ENCODE assay signal across 22 cellular contexts in genomic region chr3:52099006-52099405, GRCh38. TPM values are rescaled to one million over a fixed set of nuclear protein-coding genes. Genes with fewer than 3 reads are reported as not detected.
DNase-seq lines count a peak whose midpoint lies in the region; ATAC-seq, FAIRE-seq and TF ChIP-seq lines count a peak whose summit lies in the region.
"Had no signal": no experiment of that assay in that cellular context is flagged by ENCODE, and none has a peak within 500 bp of the region (broad histone marks: within the 10 kb centered on the region; RNA-seq: fewer than 3 reads in every experiment).

No MANE protein-coding gene starts in this region.

- no peak overlapping the region for H3K27ac ChIP-seq in kidney (ENCODE audit: low read depth in 2 of 2, low read length in 2 of 2)
- H3K27ac ChIP-seq: 22Rv1; BLaER1 treated with 17β-estradiol and CSF1 and Interleukin-3, amounts not matched to agents 10 nM and 100 nM; breast epithelium; foreskin keratinocyte had no signal

- H3K9me3 Mint-ChIP-seq in activated naive CD4-positive, alpha-beta T cell treated with anti-CD3 and anti-CD28 coated beads for 36 hours = peaks cover 8% of the 10 kb centered on the region
- H3K9me3 Mint-ChIP-seq in chondrocyte (ENCODE audit: low read depth) (peaks cover 14% of the 10 kb centered on the region), mesothelial cell of epicardium (peaks cover 24% of the 10 kb centered on the region)
- peaks cover 5% of the 10 kb centered on the region for H3K9me3 Mint-ChIP-seq in stimulated activated effector memory CD8-positive, alpha-beta T cell treated with anti-CD3 and anti-CD28 coated beads, Interleukin-12 subunit alpha, Interleukin-12 subunit beta, amount 100 ng/mL, for 72 hours
- H3K9me3 Mint-ChIP-seq in naive thymus-derived CD8-positive, alpha-beta T cell = peaks cover 0 to 25% (median 5%) of the 10 kb centered on the region in 9 donors
- H3K9me3 Mint-ChIP-seq: activated naive CD4-positive, alpha-beta T cell treated with anti-CD3 and anti-CD28 coated beads, Interleukin-2, amount 50 U/mL, for 24 hours had no signal

- H3K4me3 Mint-ChIP-seq in activated naive CD4-positive, alpha-beta T cell treated with anti-CD3 and anti-CD28 coated beads for 36 hours = no peak overlapping the region
- H3K4me3 Mint-ChIP-seq in chondrocyte (ENCODE audit: unreplicated experiment) = no peak overlapping the region
- H3K4me3 Mint-ChIP-seq in stimulated activated effector memory CD8-positive, alpha-beta T cell treated with anti-CD3 and anti-CD28 coated beads, Interleukin-12 subunit alpha, Interleukin-12 subunit beta, amount 100 ng/mL, for 72 hours = no peak overlapping the region
- H3K4me3 Mint-ChIP-seq in naive thymus-derived CD8-positive, alpha-beta T cell = no peak overlapping the region
- H3K4me3 Mint-ChIP-seq in mesothelial cell of epicardium = no peak overlapping the region
- H3K4me3 Mint-ChIP-seq: activated naive CD4-positive, alpha-beta T cell treated with anti-CD3 and anti-CD28 coated beads, Interleukin-2, amount 50 U/mL, for 24 hours; endodermal cell; nephron progenitor cell had no signal

- POLR2A ChIA-PET in naive thymus-derived CD8-positive, alpha-beta T cell (lab: Charles Lee) = no interaction called here

- peaks cover 14% of the 10 kb centered on the region for H3K36me3 Mint-ChIP-seq in activated naive CD4-positive, alpha-beta T cell treated with anti-CD3 and anti-CD28 coated beads for 36 hours (ENCODE audit: low read depth)
- H3K36me3 Mint-ChIP-seq in chondrocyte (ENCODE audit: low read depth) = peaks cover 3% of the 10 kb centered on the region
- H3K36me3 Mint-ChIP-seq in stimulated activated effector memory CD8-positive, alpha-beta T cell treated with anti-CD3 and anti-CD28 coated beads, Interleukin-12 subunit alpha, Interleukin-12 subunit beta, amount 100 ng/mL, for 72 hours = peaks cover 2% of the 10 kb centered on the region
- H3K36me3 Mint-ChIP-seq in naive thymus-derived CD8-positive, alpha-beta T cell = peaks cover 0 to 20% (median 6%) of the 10 kb centered on the region in 3 donors
- peaks cover 18% of the 10 kb centered on the region for H3K36me3 Mint-ChIP-seq in mesothelial cell of epicardium

- H3K9me3 ChIP-seq in kidney (ENCODE audit: control insufficient read depth in 1 of 2, low read length in 2 of 2) = no peaks in the 10 kb centered on the region
- H3K9me3 ChIP-seq: breast epithelium had no signal

- H3K4me3 ChIP-seq in kidney (ENCODE audit: low read length in 2 of 2) = no peak overlapping the region
- H3K4me3 ChIP-seq: BLaER1 treated with 17β-estradiol and CSF1 and Interleukin-3, amounts not matched to agents 10 nM and 100 nM; breast epithelium had no signal

- H3K27ac Mint-ChIP-seq in activated naive CD4-positive, alpha-beta T cell treated with anti-CD3 and anti-CD28 coated beads for 36 hours = peak overlapping the region; percentile 37
- H3K27ac Mint-ChIP-seq in chondrocyte (ENCODE audit: unreplicated experiment) = no peak overlapping the region
- H3K27ac Mint-ChIP-seq in stimulated activated effector memory CD8-positive, alpha-beta T cell treated with anti-CD3 and anti-CD28 coated beads, Interleukin-12 subunit alpha, Interleukin-12 subunit beta, amount 100 ng/mL, for 72 hours = peak overlapping the region; percentile 62
- no peak overlapping the region for H3K27ac Mint-ChIP-seq in naive thymus-derived CD8-positive, alpha-beta T cell
- no peak overlapping the region for H3K27ac Mint-ChIP-seq in mesothelial cell of epicardium
- H3K27ac Mint-ChIP-seq: activated naive CD4-positive, alpha-beta T cell treated with anti-CD3 and anti-CD28 coated beads, Interleukin-2, amount 50 U/mL, for 24 hours; endodermal cell; nephron progenitor cell had no signal

- no peak for FAIRE-seq in kidney (lab: Jason Lieb, UNC)

- no peaks in the 10 kb centered on the region for H3K27me3 Mint-ChIP-seq in activated naive CD4-positive, alpha-beta T cell treated with anti-CD3 and anti-CD28 coated beads for 36 hours (ENCODE audit: low read depth)
- H3K27me3 Mint-ChIP-seq in chondrocyte (ENCODE audit: low read depth) (no peaks in the 10 kb centered on the region), mesothelial cell of epicardium (ENCODE audit: low read depth) (no peaks in the 10 kb centered on the region)
- H3K27me3 Mint-ChIP-seq in naive thymus-derived CD8-positive, alpha-beta T cell = peaks cover 0 to 6% (median 0%) of the 10 kb centered on the region in 5 donors
- H3K27me3 Mint-ChIP-seq: activated naive CD4-positive, alpha-beta T cell treated with anti-CD3 and anti-CD28 coated beads, Interleukin-2, amount 50 U/mL, for 24 hours had no signal

- H3K4me1 ChIP-seq in kidney (ENCODE audit: control insufficient read depth in 1 of 2, insufficient read depth in 1 of 2, low read depth in 1 of 2, low read length in 2 of 2) = no peaks in the 10 kb centered on the region
- H3K4me1 ChIP-seq: breast epithelium, foreskin keratinocyte had no signal

- no peak for TF ChIP-seq CTCF in chondrocyte (IDR thresholded peaks at IDR 0.05)
- no peak for TF ChIP-seq CTCF in kidney (IDR thresholded peaks at IDR 0.05; ENCODE audit: borderline replicate concordance, extremely low read depth, insufficient read depth)
- no peak for TF ChIP-seq CTCF in mesothelial cell of epicardium (IDR thresholded peaks at IDR 0.05; ENCODE audit: unreplicated experiment)

- no peaks in the 10 kb centered on the region for H3K4me1 Mint-ChIP-seq in activated naive CD4-positive, alpha-beta T cell treated with anti-CD3 and anti-CD28 coated beads for 36 hours (ENCODE audit: low read depth)
- H3K4me1 Mint-ChIP-seq in chondrocyte (ENCODE audit: low read depth) (peaks cover 7% of the 10 kb centered on the region), mesothelial cell of epicardium (no peaks in the 10 kb centered on the region)
- peaks cover 8% of the 10 kb centered on the region for H3K4me1 Mint-ChIP-seq in stimulated activated effector memory CD8-positive, alpha-beta T cell treated with anti-CD3 and anti-CD28 coated beads, Interleukin-12 subunit alpha, Interleukin-12 subunit beta, amount 100 ng/mL, for 72 hours
- peaks cover 0 to 6% (median 2%) of the 10 kb centered on the region in 4 donors for H3K4me1 Mint-ChIP-seq in naive thymus-derived CD8-positive, alpha-beta T cell
- H3K4me1 Mint-ChIP-seq: activated naive CD4-positive, alpha-beta T cell treated with anti-CD3 and anti-CD28 coated beads, Interleukin-2, amount 50 U/mL, for 24 hours; endodermal cell had no signal

- H3K9ac ChIP-seq in kidney (ENCODE audit: low read length in 2 of 2) = no peak overlapping the region
- H3K9ac ChIP-seq: BLaER1 treated with 17β-estradiol and CSF1 and Interleukin-3, amounts not matched to agents 10 nM and 100 nM had no signal

- ATAC-seq in stimulated activated effector memory CD8-positive, alpha-beta T cell treated with anti-CD3 and anti-CD28 coated beads, Interleukin-12 subunit alpha, Interleukin-12 subunit beta, amount 100 ng/mL, for 72 hours = no peak
- no peak for ATAC-seq in GM18511 (IDR thresholded peaks at IDR 0.05; ENCODE audit: unreplicated experiment)
- no peak for ATAC-seq in naive thymus-derived CD8-positive, alpha-beta T cell
- ATAC-seq: foreskin keratinocyte had no signal

- CTCF ChIA-PET in activated naive CD4-positive, alpha-beta T cell treated with anti-CD3 and anti-CD28 coated beads for 36 hours (lab: Charles Lee) = no interaction called here

- intact Hi-C loops in activated naive CD4-positive, alpha-beta T cell treated with anti-CD3 and anti-CD28 coated beads for 36 hours (cut with micrococcal nuclease) = no loop called here
- intact Hi-C loops in kidney (cut with DNase I) = no loop called here

- DNase-seq in activated naive CD4-positive, alpha-beta T cell treated with anti-CD3 and anti-CD28 coated beads for 36 hours = no peak
- DNase-seq in activated naive CD4-positive, alpha-beta T cell (lab: John Stamatoyannopoulos, UW) = no peak
- DNase-seq in chondrocyte (ENCODE audit: low spot score) = peak; percentile 49
- peak; percentile 35 for DNase-seq in kidney
- no peak for DNase-seq in stimulated activated effector memory CD8-positive, alpha-beta T cell treated with anti-CD3 and anti-CD28 coated beads, Interleukin-12 subunit alpha, Interleukin-12 subunit beta, amount 100 ng/mL, for 72 hours (ENCODE audit: low spot score in 2 of 2)
- no peak for DNase-seq in naive thymus-derived CD8-positive, alpha-beta T cell
- no peak for DNase-seq in mesothelial cell of epicardium (ENCODE audit: low spot score in 2 of 2, unreplicated experiment in 2 of 2)
- DNase-seq: activated T-cell treated with anti-CD3 and anti-CD28 coated beads, Interleukin-2, amount 50 U/mL, for 1 hour; DMS153; endodermal cell; foreskin keratinocyte; mesenchymal stem cell; NCI-H1092 treated with DMSO at 0.1 percent for 48 hours; NCI-H526 treated with DMSO at 0.1 percent for 48 hours; nephron progenitor cell; stimulated activated CD4-positive, alpha-beta T cell treated with anti-CD3 and anti-CD28 coated beads, Interleukin-15, amount 100 ng/mL, for 24 hours; stimulated activated naive CD4-positive, alpha-beta T cell treated with Interleukin-2 at 50 U/mL for 16 hours had no signal

- H3K36me3 ChIP-seq in kidney (ENCODE audit: control insufficient read depth in 1 of 2, insufficient read depth in 2 of 2, low read length in 2 of 2) = no peaks in the 10 kb centered on the region
- H3K36me3 ChIP-seq: breast epithelium had no signal

RNA-seq across cellular contexts. Expression of gene DUSP7, which starts 42.6 kb away (rescaled TPM):
- 1 to 10 TPM; 8.2 to 9.1 TPM for total RNA-seq in activated naive CD4-positive, alpha-beta T cell treated with anti-CD3 and anti-CD28 coated beads for 36 hours
- total RNA-seq in chondrocyte = 32.5 to 33.6 TPM (median 33.3 TPM) in 3 replicates
- 19.8 TPM for total RNA-seq in kidney
- polyA plus RNA-seq in kidney (ENCODE audit: insufficient read depth, low read depth, low replicate concordance) = 10.1 TPM
- total RNA-seq in naive thymus-derived CD8-positive, alpha-beta T cell = 10 to 100 TPM; 28.6 to 29.0 TPM
- 1 to 10 TPM; 1.8 to 4.6 (median 2.2) TPM for polyA plus RNA-seq in naive thymus-derived CD8-positive, alpha-beta T cell
- total RNA-seq in mesothelial cell of epicardium = 32.0 to 34.6 TPM (median 32.2 TPM) in 3 replicates

RNA-seq across cellular contexts. Expression of gene POC1A, which starts 55.2 kb away (rescaled TPM):
- 10 to 100 TPM; 32.3 to 32.7 TPM for total RNA-seq in activated naive CD4-positive, alpha-beta T cell treated with anti-CD3 and anti-CD28 coated beads for 36 hours
- total RNA-seq in chondrocyte (5.3 to 5.7 TPM (median 5.5 TPM) in 3 replicates), kidney (2.2 TPM), mesothelial cell of epicardium (7.9 to 9.4 TPM (median 8.7 TPM) in 3 replicates)
- polyA plus RNA-seq in kidney (ENCODE audit: insufficient read depth, low read depth, low replicate concordance) = 2.5 TPM
- 1 to 10 TPM; 1.2 to 1.9 TPM for total RNA-seq in naive thymus-derived CD8-positive, alpha-beta T cell
- polyA plus RNA-seq in naive thymus-derived CD8-positive, alpha-beta T cell = 1 to 10 TPM in 1 of 3 donors, under 1 TPM in 2; 0.28 to 1.1 (median 0.66) TPM

Comparison
In these comparisons a context has a peak if more than half of its experiments do, and no peak if none do; other contexts are left out.
1. DNase-seq: peak in chondrocyte (single experiment) and kidney (single experiment); none in activated naive CD4-positive, alpha-beta T cell treated with anti-CD3 and anti-CD28 coated beads for 36 hours (single experiment), activated naive CD4-positive, alpha-beta T cell (0 of 4), stimulated activated effector memory CD8-positive, alpha-beta T cell treated with anti-CD3 and anti-CD28 coated beads, Interleukin-12 subunit alpha, Interleukin-12 subunit beta, amount 100 ng/mL, for 72 hours (0 of 2), naive thymus-derived CD8-positive, alpha-beta T cell (0 of 10) and mesothelial cell of epicardium (0 of 2).
2. H3K27ac Mint-ChIP-seq: peak in activated naive CD4-positive, alpha-beta T cell treated with anti-CD3 and anti-CD28 coated beads for 36 hours (single experiment) and stimulated activated effector memory CD8-positive, alpha-beta T cell treated with anti-CD3 and anti-CD28 coated beads, Interleukin-12 subunit alpha, Interleukin-12 subunit beta, amount 100 ng/mL, for 72 hours (single experiment); none in chondrocyte (single experiment), naive thymus-derived CD8-positive, alpha-beta T cell (0 of 10) and mesothelial cell of epicardium (single experiment).